Comparison of ENCODE assay signal across 19 cellular contexts in genomic region chr3:30686176-30686575, GRCh38.
DNase-seq lines count a peak whose midpoint lies in the region; ATAC-seq, FAIRE-seq and TF ChIP-seq lines count a peak whose summit lies in the region.
"Had no signal": no experiment of that assay in that cellular context is flagged by ENCODE, and none has a peak within 500 bp of the region (broad histone marks: within the 10 kb centered on the region; RNA-seq: fewer than 3 reads in every experiment).

No MANE protein-coding gene starts in this region.

- H3K27ac Mint-ChIP-seq in naive thymus-derived CD4-positive, alpha-beta T cell, result peak overlapping the region; percentile 11 to 98 (median 86)

- H3K36me3 ChIP-seq in HepG2 (replicated peaks in 1 of 2; ENCODE audit: control insufficient read depth in 1 of 2, insufficient read depth in 2 of 2, low read length in 2 of 2) (peaks cover 42 to 98% of the 10 kb centered on the region in 2 experiments), right lobe of liver (peaks cover 0 to 13% (median 3%) of the 10 kb centered on the region in 4 donors), uterus (no peaks in the 10 kb centered on the region)
- H3K36me3 ChIP-seq in naive thymus-derived CD4-positive, alpha-beta T cell (ENCODE audit: control insufficient read depth in 2 of 3, insufficient read depth in 3 of 3, low read length in 3 of 3), result peaks cover 2 to 82% (median 7%) of the 10 kb centered on the region in 3 experiments

- 93% methylated on average over 2 of the region's 2 CpGs for WGBS in HepG2 (ENCODE audit: low lambda C conversion rate)
- 90% methylated on average over 2 of the region's 2 CpGs for WGBS in right lobe of liver (ENCODE audit: insufficient coverage, low coverage, low lambda C conversion rate, missing lambda C conversion rate)

- in situ Hi-C loops in HepG2 (cut with HindIII; ENCODE audit: extremely low pct_ligation_motif_present, low pct_unique_long_range_greater_than_20kb), result no loop called here

- H3K4me1 ChIP-seq in HepG2 (ENCODE audit: insufficient read depth, low read length) (peaks cover 64% of the 10 kb centered on the region), right lobe of liver (peaks cover 0 to 22% (median 10%) of the 10 kb centered on the region in 4 donors), uterus (peaks cover 40 to 48% of the 10 kb centered on the region in 2 donors)
- peaks cover 38 to 78% of the 10 kb centered on the region in 2 donors for H3K4me1 ChIP-seq in naive thymus-derived CD4-positive, alpha-beta T cell (ENCODE audit: control insufficient read depth in 2 of 2, insufficient read depth in 2 of 2, low read length in 2 of 2)

- peaks cover 89% of the 10 kb centered on the region for H4K20me1 ChIP-seq in HepG2 (ENCODE audit: insufficient read depth, low read length)

- H2AFZ ChIP-seq in HepG2 (ENCODE audit: low read length), result no peak overlapping the region

- H3K4me3 ChIP-seq in HepG2 (replicated peaks in 1 of 3; ENCODE audit: insufficient read depth in 1 of 3, low read depth in 2 of 3, low read length in 3 of 3) (no peak overlapping the region), right lobe of liver (no peak overlapping the region), uterus (no peak overlapping the region)
- H3K4me3 ChIP-seq in naive thymus-derived CD4-positive, alpha-beta T cell (ENCODE audit: low read length), result no peak overlapping the region

- TF ChIP-seq POLR2A in HepG2 (IDR thresholded peaks at IDR 0.05; ENCODE audit: insufficient read depth in 1 of 2, low read depth in 2 of 2, low read length in 2 of 2), result no peak
- no peak for TF ChIP-seq POLR2A in right lobe of liver (IDR thresholded peaks at IDR 0.05)
- no peak for TF ChIP-seq POLR2A in uterus (IDR thresholded peaks at IDR 0.05)

- no peaks in the 10 kb centered on the region for H3K27me3 Mint-ChIP-seq in naive thymus-derived CD4-positive, alpha-beta T cell

- TF ChIP-seq CTCF in HepG2 (CRISPR knock-in tag; IDR thresholded peaks at IDR 0.05) (no peak), right lobe of liver (IDR thresholded peaks at IDR 0.05) (no peak), uterus (IDR thresholded peaks at IDR 0.05) (no peak)

- H3K36me3 Mint-ChIP-seq in naive thymus-derived CD4-positive, alpha-beta T cell, result peaks cover 28 to 82% (median 63%) of the 10 kb centered on the region in 5 donors

- no peak overlapping the region for H3K27ac ChIP-seq in HepG2 (ENCODE audit: extremely low read length, insufficient read depth, low read length)
- H3K27ac ChIP-seq in right lobe of liver, result no peak overlapping the region
- H3K27ac ChIP-seq in naive thymus-derived CD4-positive, alpha-beta T cell (ENCODE audit: low read depth, low read length), result peak overlapping the region; percentile 14
- H3K27ac ChIP-seq in uterus, result peak overlapping the region; percentile 69 to 86
- H3K27ac ChIP-seq: KMS-11 had no signal

- no peaks in the 10 kb centered on the region for H3K9me3 Mint-ChIP-seq in naive thymus-derived CD4-positive, alpha-beta T cell

- peaks cover 62 to 100% (median 97%) of the 10 kb centered on the region in 7 donors for H3K4me1 Mint-ChIP-seq in naive thymus-derived CD4-positive, alpha-beta T cell

- H3K9me3 ChIP-seq in HepG2 (ENCODE audit: low read length) (no peaks in the 10 kb centered on the region), right lobe of liver (no peaks in the 10 kb centered on the region), uterus (no peaks in the 10 kb centered on the region)
- H3K9me3 ChIP-seq in naive thymus-derived CD4-positive, alpha-beta T cell (ENCODE audit: control insufficient read depth in 2 of 3, low read length in 3 of 3), result no peaks in the 10 kb centered on the region

- H3K4me3 Mint-ChIP-seq in naive thymus-derived CD4-positive, alpha-beta T cell, result peak overlapping the region in 4 of 10 donors; percentile 1 to 61 (median 43)

- no peak for TF ChIP-seq RAD21 in HepG2 (CRISPR knock-in tag; IDR thresholded peaks at IDR 0.05)

- BruUV-seq in HepG2 (replicated peaks; lab: Mats Ljungman, UMichigan), result no TSS peak

- peaks cover 39% of the 10 kb centered on the region for H3K79me2 ChIP-seq in HepG2 (ENCODE audit: insufficient read depth, low read length)

- FAIRE-seq in HepG2 (lab: Jason Lieb, UNC), result no peak
- FAIRE-seq: RCC 7860, TTC549 had no signal

- TF ChIP-seq EP300 in HepG2 (IDR thresholded peaks at IDR 0.05; ENCODE audit: low read depth in 2 of 2, low read length in 2 of 2) (no peak), HepG2 (CRISPR knock-in tag; IDR thresholded peaks at IDR 0.05; ENCODE audit: borderline replicate concordance) (no peak)

- H3K9ac ChIP-seq in HepG2 (ENCODE audit: insufficient read depth, low read depth, low read length), result no peak overlapping the region
- H3K9ac ChIP-seq: KMS-11 had no signal

- CTCF ChIA-PET in HepG2 (lab: Yijun Ruan, JAX; ENCODE audit: low intra/inter-chr PET ratio, low total read pairs), result no interaction called here
- CTCF ChIA-PET in naive thymus-derived CD4-positive, alpha-beta T cell (lab: Charles Lee), result interaction anchor here (0.6 to 1.5 kb wide), 3 partner anchors 9 to 55 kb away, joined by 3 to 4 read pairs (median 4); no protein-coding TSS in a partner anchor

- no peak overlapping the region for H3K4me2 ChIP-seq in HepG2 (ENCODE audit: low read depth, low read length)
- H3K4me2 ChIP-seq: KMS-11 had no signal

- POLR2A ChIA-PET in HepG2 (lab: Yijun Ruan, JAX), result no interaction called here
- POLR2A ChIA-PET in naive thymus-derived CD4-positive, alpha-beta T cell (lab: Charles Lee), result interaction anchor here (0.6 to 1.6 kb wide), 10 partner anchors 9 to 488 kb away, joined by 3 to 7 read pairs (median 3); partner anchors contain the start of gene TGFBR2

- no peak for DNase-seq in HepG2 (ENCODE audit: low spot score)
- no peak for DNase-seq in right lobe of liver
- DNase-seq in amniotic epithelial cell (ENCODE audit: low read depth), result peak; percentile 17
- no peak for DNase-seq in naive thymus-derived CD4-positive, alpha-beta T cell
- no peak for DNase-seq in uterus
- no peak for DNase-seq in cerebellar cortex (ENCODE audit: low spot score)
- DNase-seq: activated CD4-positive, alpha-beta T cell treated with anti-CD3 and anti-CD28 coated beads, Interleukin-2, amount 50 U/mL, for 4 hours; activated T-cell treated with anti-CD3 and anti-CD28 coated beads for 4 hours; COR-L47; NCI-H1048; NCI-H2029; NCI-H446; NK-92 treated with Interleukin-12 subunit alpha and Interleukin-12 subunit beta, amount 100 ng/mL, for 24 hours had no signal

- ATAC-seq in HepG2, result no peak
- ATAC-seq in right lobe of liver, result no peak
- no peak for ATAC-seq in naive thymus-derived CD4-positive, alpha-beta T cell
- no peak for ATAC-seq in HG02678 (IDR thresholded peaks at IDR 0.05; ENCODE audit: unreplicated experiment)
- ATAC-seq in GM19463 (IDR thresholded peaks at IDR 0.05; ENCODE audit: unreplicated experiment), result no peak
- ATAC-seq: esophagus mucosa had no signal

- intact Hi-C loops in HepG2 (cut with micrococcal nuclease; ENCODE audit: unreplicated experiment), result no loop called here
- intact Hi-C loops in right lobe of liver (cut with DNase I), result no loop called here
- intact Hi-C loops in naive thymus-derived CD4-positive, alpha-beta T cell (cut with micrococcal nuclease), result no loop called here
- intact Hi-C loops in uterus (cut with DNase I; ENCODE audit: low total_unique reads), result no loop called here

- H3K27me3 ChIP-seq in HepG2 (ENCODE audit: control insufficient read depth in 1 of 2, insufficient read depth in 2 of 2, low read length in 2 of 2) (no peaks in the 10 kb centered on the region), right lobe of liver (no peaks in the 10 kb centered on the region), uterus (no peaks in the 10 kb centered on the region)
- no peaks in the 10 kb centered on the region for H3K27me3 ChIP-seq in naive thymus-derived CD4-positive, alpha-beta T cell (ENCODE audit: control insufficient read depth in 2 of 2, insufficient read depth in 2 of 2, low read length in 2 of 2)

TF ChIP-seq in HepG2, 621 proteins besides CTCF, POLR2A, EP300 and RAD21:
- peak; percentile 14; the same call in 1 of the 2 replicates for TF ChIP-seq POLR2G (IDR thresholded peaks at IDR 0.05; ENCODE audit: low read depth, low read length)
- TF ChIP-seq, protein P1, sequence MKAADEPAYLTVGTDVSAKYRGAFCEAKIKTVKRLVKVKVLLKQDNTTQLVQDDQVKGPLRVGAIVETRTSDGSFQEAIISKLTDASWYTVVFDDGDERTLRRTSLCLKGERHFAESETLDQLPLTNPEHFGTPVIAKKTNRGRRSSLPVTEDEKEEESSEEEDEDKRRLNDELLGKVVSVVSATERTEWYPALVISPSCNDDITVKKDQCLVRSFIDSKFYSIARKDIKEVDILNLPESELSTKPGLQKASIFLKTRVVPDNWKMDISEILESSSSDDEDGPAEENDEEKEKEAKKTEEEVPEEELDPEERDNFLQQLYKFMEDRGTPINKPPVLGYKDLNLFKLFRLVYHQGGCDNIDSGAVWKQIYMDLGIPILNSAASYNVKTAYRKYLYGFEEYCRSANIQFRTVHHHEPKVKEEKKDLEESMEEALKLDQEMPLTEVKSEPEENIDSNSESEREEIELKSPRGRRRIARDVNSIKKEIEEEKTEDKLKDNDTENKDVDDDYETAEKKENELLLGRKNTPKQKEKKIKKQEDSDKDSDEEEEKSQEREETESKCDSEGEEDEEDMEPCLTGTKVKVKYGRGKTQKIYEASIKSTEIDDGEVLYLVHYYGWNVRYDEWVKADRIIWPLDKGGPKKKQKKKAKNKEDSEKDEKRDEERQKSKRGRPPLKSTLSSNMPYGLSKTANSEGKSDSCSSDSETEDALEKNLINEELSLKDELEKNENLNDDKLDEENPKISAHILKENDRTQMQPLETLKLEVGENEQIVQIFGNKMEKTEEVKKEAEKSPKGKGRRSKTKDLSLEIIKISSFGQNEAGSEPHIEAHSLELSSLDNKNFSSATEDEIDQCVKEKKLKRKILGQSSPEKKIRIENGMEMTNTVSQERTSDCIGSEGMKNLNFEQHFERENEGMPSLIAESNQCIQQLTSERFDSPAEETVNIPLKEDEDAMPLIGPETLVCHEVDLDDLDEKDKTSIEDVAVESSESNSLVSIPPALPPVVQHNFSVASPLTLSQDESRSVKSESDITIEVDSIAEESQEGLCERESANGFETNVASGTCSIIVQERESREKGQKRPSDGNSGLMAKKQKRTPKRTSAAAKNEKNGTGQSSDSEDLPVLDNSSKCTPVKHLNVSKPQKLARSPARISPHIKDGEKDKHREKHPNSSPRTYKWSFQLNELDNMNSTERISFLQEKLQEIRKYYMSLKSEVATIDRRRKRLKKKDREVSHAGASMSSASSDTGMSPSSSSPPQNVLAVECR (CRISPR knock-in tag; IDR thresholded peaks at IDR 0.05; ENCODE audit: borderline replicate concordance), result no peak

Comparison
In these comparisons a context has a peak if more than half of its experiments do, and no peak if none do; other contexts are left out.
1. H3K27ac ChIP-seq: peak in naive thymus-derived CD4-positive, alpha-beta T cell (single experiment) and uterus (2 of 2); none in HepG2 (single experiment) and right lobe of liver (0 of 3).